ENCODE assay signal across 23 cellular contexts in genomic region chr14:90750701-90751100, GRCh38.
"Had no signal": no experiment of that assay in that cellular context is flagged by ENCODE, and none has a peak within 500 bp of the region (broad histone marks: within the 10 kb centered on the region; RNA-seq: fewer than 3 reads in every experiment).

No MANE protein-coding gene starts in this region.

- H3K4me3 ChIP-seq: K562, SJSA1, SK-N-MC had no signal

- H3K9ac ChIP-seq: KMS-11 had no signal

- H3K27ac ChIP-seq: HL-60, KMS-11, SJSA1, SK-N-MC had no signal

- H3K27me3 ChIP-seq: SJSA1 had no signal

- H3K36me3 Mint-ChIP-seq: IgD-negative memory B cell had no signal

- ATAC-seq: K562 had no signal

- H3K4me1 Mint-ChIP-seq: IgD-negative memory B cell had no signal

- H3K4me3 Mint-ChIP-seq: IgD-negative memory B cell had no signal

- H3K4me1 ChIP-seq: SJSA1 had no signal

- H3K36me3 ChIP-seq: SJSA1 had no signal

- DNase-seq: Kasumi-1, MM.1S, NCI-H1092 treated with DMSO at 0.1 percent for 48 hours, NCI-H1436, NCI-H187, NCI-H2029, NCI-H2081 treated with DMSO at 0.1 percent for 48 hours, NCI-H2171, NCI-H226, NCI-H446, NCI-H510A, NCI-H524 treated with DMSO at 0.1 percent for 48 hours, NCI-H69, NCI-H774, Right ventricle myocardium superior, RPMI8226, SIG-M5 had no signal

- H3K9me3 ChIP-seq: SJSA1 had no signal
